ENCODE assay signal across 1 cellular context in genomic region chr3:129425619-129426018, GRCh38.
TF ChIP-seq lines count a peak whose summit lies in the region.

No MANE protein-coding gene starts in this region.

TF ChIP-seq in GM23338, 12 proteins besides CTCF, POLR2A, EP300 and RAD21:
- TF ChIP-seq JUNB (IDR thresholded peaks at IDR 0.05; ENCODE audit: unreplicated experiment): no peak
- TF ChIP-seq, protein P1, sequence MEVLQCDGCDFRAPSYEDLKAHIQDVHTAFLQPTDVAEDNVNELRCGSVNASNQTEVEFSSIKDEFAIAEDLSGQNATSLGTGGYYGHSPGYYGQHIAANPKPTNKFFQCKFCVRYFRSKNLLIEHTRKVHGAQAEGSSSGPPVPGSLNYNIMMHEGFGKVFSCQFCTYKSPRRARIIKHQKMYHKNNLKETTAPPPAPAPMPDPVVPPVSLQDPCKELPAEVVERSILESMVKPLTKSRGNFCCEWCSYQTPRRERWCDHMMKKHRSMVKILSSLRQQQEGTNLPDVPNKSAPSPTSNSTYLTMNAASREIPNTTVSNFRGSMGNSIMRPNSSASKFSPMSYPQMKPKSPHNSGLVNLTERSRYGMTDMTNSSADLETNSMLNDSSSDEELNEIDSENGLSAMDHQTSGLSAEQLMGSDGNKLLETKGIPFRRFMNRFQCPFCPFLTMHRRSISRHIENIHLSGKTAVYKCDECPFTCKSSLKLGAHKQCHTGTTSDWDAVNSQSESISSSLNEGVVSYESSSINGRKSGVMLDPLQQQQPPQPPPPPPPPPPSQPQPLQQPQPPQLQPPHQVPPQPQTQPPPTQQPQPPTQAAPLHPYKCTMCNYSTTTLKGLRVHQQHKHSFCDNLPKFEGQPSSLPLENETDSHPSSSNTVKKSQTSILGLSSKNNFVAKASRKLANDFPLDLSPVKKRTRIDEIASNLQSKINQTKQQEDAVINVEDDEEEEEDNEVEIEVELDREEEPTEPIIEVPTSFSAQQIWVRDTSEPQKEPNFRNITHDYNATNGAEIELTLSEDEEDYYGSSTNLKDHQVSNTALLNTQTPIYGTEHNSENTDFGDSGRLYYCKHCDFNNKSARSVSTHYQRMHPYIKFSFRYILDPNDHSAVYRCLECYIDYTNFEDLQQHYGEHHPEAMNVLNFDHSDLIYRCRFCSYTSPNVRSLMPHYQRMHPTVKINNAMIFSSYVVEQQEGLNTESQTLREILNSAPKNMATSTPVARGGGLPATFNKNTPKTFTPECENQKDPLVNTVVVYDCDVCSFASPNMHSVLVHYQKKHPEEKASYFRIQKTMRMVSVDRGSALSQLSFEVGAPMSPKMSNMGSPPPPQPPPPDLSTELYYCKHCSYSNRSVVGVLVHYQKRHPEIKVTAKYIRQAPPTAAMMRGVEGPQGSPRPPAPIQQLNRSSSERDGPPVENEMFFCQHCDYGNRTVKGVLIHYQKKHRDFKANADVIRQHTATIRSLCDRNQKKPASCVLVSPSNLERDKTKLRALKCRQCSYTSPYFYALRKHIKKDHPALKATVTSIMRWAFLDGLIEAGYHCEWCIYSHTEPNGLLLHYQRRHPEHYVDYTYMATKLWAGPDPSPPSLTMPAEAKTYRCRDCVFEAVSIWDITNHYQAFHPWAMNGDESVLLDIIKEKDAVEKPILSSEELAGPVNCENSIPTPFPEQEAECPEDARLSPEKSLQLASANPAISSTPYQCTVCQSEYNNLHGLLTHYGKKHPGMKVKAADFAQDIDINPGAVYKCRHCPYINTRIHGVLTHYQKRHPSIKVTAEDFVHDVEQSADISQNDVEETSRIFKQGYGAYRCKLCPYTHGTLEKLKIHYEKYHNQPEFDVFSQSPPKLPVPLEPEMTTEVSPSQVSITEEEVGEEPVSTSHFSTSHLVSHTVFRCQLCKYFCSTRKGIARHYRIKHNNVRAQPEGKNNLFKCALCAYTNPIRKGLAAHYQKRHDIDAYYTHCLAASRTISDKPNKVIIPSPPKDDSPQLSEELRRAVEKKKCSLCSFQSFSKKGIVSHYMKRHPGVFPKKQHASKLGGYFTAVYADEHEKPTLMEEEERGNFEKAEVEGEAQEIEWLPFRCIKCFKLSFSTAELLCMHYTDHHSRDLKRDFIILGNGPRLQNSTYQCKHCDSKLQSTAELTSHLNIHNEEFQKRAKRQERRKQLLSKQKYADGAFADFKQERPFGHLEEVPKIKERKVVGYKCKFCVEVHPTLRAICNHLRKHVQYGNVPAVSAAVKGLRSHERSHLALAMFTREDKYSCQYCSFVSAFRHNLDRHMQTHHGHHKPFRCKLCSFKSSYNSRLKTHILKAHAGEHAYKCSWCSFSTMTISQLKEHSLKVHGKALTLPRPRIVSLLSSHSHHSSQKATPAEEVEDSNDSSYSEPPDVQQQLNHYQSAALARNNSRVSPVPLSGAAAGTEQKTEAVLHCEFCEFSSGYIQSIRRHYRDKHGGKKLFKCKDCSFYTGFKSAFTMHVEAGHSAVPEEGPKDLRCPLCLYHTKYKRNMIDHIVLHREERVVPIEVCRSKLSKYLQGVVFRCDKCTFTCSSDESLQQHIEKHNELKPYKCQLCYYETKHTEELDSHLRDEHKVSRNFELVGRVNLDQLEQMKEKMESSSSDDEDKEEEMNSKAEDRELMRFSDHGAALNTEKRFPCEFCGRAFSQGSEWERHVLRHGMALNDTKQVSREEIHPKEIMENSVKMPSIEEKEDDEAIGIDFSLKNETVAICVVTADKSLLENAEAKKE (CRISPR knock-in tag; IDR thresholded peaks at IDR 0.05): no peak
- TF ChIP-seq EZH2 (IDR thresholded peaks at IDR 0.05; ENCODE audit: low read depth, unreplicated experiment): no peak
- no peak for TF ChIP-seq REST (IDR thresholded peaks at IDR 0.05; ENCODE audit: unreplicated experiment)
- no peak for TF ChIP-seq EZH2phosphoT487 (IDR thresholded peaks at IDR 0.05; ENCODE audit: unreplicated experiment)
- no peak for TF ChIP-seq STAT1 (IDR thresholded peaks at IDR 0.05; ENCODE audit: unreplicated experiment)
- no peak for TF ChIP-seq CREB1 (CRISPR knock-in tag; IDR thresholded peaks at IDR 0.05; ENCODE audit: low read depth)
- no peak for TF ChIP-seq ZNF331 (CRISPR knock-in tag; IDR thresholded peaks at IDR 0.05; ENCODE audit: low read depth)
- TF ChIP-seq NANOG (IDR thresholded peaks at IDR 0.05; ENCODE audit: borderline replicate concordance): no peak
TF ChIP-seq in GM23338: peak in this region for 0.
